Comparison of ENCODE assay signal across 8 cellular contexts in the genomic region with DNA sequence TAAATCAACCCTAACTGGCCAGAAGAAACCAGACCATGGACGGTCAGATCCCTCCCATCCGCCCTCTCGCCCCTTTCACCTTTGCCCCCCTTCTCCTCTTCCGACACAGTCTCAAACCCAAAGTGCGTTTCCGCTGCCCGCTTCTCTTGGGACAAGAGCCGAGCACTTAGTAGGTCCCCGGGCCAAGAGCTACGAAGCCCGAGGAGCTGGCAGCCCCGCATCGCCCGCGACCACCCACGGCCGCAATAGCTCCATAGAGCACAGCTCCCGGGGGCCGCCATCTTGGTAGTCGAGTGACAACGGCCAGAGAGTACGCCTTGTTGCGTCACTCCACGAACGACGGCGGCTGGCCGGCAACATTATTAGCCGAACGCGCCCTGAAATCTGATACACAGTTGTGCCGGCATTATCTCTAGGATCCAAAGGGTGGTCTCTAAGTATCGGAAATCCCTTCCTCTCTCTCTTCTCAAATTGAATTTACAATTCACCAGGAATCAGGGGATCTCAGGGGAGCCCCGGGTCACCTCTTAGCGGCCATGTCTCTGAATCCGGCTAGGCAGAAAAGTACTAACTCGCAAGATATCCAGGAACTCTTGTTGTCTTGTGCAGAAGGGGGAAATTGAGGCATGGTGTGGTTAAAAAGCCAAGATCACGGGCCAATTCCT. TPM values are rescaled to one million over a fixed set of nuclear protein-coding genes. Genes with fewer than 3 reads are reported as not detected.
DNase-seq lines count a peak whose midpoint lies in the region; ATAC-seq lines count a peak whose summit lies in the region.

A gene with protein sequence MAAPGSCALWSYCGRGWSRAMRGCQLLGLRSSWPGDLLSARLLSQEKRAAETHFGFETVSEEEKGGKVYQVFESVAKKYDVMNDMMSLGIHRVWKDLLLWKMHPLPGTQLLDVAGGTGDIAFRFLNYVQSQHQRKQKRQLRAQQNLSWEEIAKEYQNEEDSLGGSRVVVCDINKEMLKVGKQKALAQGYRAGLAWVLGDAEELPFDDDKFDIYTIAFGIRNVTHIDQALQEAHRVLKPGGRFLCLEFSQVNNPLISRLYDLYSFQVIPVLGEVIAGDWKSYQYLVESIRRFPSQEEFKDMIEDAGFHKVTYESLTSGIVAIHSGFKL (minus strand): TSS at position 298 of the 665 bp plus-strand sequence. CDS start 17 bp downstream, at position 281.

- DNase-seq in AG20443 (ENCODE audit: low spot score) (peak; percentile 91), NCI-H524 (lab: John Stamatoyannopoulos, UW) (peak; percentile 82 to 88), dedifferentiated amniotic fluid mesenchymal stem cell (ENCODE audit: extremely low spot score) (peak; percentile 86), left lobe of liver (ENCODE audit: low spot score) (peak; percentile 94)
- DNase-seq in activated CD4-positive, alpha-beta T cell treated with anti-CD3 and anti-CD28 coated beads, Interleukin-2, amount 50 U/mL, for 24 hours (ENCODE audit: low read depth in 1 of 2, low spot score in 1 of 2), result peak; percentile 64 to 84
- peak; percentile 74 for DNase-seq in stimulated activated CD4-positive, alpha-beta T cell treated with anti-CD3 and anti-CD28 coated beads, Interleukin-2, amount 100 ng/mL, for 4 hours (ENCODE audit: low read depth)

- ATAC-seq in GM19043 (IDR thresholded peaks at IDR 0.05; ENCODE audit: low read depth, unreplicated experiment) (peak; percentile 87), HG03432 (IDR thresholded peaks at IDR 0.05; ENCODE audit: unreplicated experiment) (peak; percentile 81), left lobe of liver (peak; percentile 91)

RNA-seq across cellular contexts. Expression of the gene that starts here (rescaled TPM):
- 32.1 TPM for total RNA-seq in left lobe of liver

Comparison
In these comparisons a context has a peak if more than half of its experiments do, and no peak if none do; other contexts are left out.
1. Peak in every context shown above with its lines: DNase-seq and ATAC-seq.